8 cellular contexts compared by ENCODE assay signal in the genomic region with DNA sequence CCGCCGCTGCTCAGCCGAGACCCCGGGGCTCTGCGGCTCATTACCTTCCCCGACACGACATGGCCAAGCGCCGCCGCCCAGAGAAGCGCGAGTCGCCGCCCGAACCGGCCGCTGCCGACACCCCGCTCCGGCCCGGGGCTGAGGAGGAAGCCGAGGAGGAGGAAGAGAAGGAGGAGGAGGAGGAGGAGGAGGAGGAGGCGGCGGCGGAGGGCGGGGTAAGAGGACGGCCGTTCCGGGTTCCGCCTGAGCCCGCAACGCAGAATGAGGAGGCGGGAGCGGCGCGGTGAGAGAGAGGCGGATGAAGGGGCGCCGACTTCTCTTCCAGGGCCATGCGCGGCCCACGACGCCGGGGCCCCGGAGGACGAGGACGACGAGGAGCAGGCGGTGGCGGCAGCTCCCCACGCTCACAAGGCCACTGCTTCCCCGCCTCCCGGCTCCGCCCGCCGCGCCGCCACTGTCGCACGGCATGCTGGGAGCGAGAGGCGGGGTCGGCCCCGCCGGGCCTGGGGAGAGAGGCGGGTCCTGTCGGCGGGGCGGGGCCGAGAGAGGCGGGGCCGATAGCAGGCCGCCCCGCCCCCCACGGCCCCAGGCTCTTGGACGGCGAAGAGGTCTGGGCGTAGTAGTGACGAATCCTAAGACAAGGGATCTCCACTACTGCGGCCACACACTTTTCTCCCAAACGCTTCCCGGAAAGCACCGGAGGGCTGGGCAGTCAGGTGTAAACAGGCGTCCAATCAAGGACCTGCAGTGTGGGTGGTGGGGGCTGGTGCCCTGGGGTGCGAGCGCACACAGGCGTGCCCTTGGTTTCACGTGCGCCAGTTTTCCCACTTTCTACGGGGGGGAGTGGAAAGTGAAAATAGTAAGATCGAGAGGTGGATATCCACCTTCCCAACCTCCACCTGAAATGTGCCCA.
DNase-seq lines count a peak whose midpoint lies in the region; ATAC-seq and TF ChIP-seq lines count a peak whose summit lies in the region.
"Not testable (repeated sequence)": the region's sequence is repeated elsewhere in the genome, so short reads cannot be mapped to it uniquely, and the experiment has no call there.

No MANE protein-coding gene starts in this region.

- CTCF ChIA-PET in Caco-2 (lab: Charles Lee) = not testable (repeated sequence)

- H3K9ac ChIP-seq in HUES48 (ENCODE audit: low read depth, low read length) (peak overlapping the region; percentile 86; the same call in 1 of the 2 replicates), OCI-LY1 (ENCODE audit: low read length) (peak overlapping the region; percentile 51)

- intact Hi-C loops in Caco-2 (cut with micrococcal nuclease; ENCODE audit: unreplicated experiment) = not testable (repeated sequence)

- H3K36me3 Mint-ChIP-seq in Caco-2 (ENCODE audit: insufficient read depth, unreplicated experiment) = peaks cover 21% of the 10 kb centered on the region

- not testable (repeated sequence) for H3K27me3 ChIP-seq in Caco-2 (replicated peaks; ENCODE audit: control insufficient read depth, insufficient read depth, low read length); HUES48 (ENCODE audit: control insufficient read depth, insufficient read depth, low read length); OCI-LY1 (ENCODE audit: insufficient read depth, low read length)

- H3K27me3 Mint-ChIP-seq in Caco-2 (ENCODE audit: insufficient read depth, unreplicated experiment) = not testable (repeated sequence)

- BruUV-seq in Caco-2 (replicated peaks; lab: Mats Ljungman, UMichigan) = not testable (repeated sequence)

- peak overlapping the region; percentile 93 for H3K27ac Mint-ChIP-seq in Caco-2 (ENCODE audit: unreplicated experiment)

- H3K36me3 ChIP-seq in Caco-2 (ENCODE audit: control insufficient read depth, insufficient read depth, low read length); HUES48 (ENCODE audit: control insufficient read depth, insufficient read depth, low read length); OCI-LY1 (ENCODE audit: insufficient read depth, low read length): not testable (repeated sequence)

- peak; percentile 69 for ATAC-seq in GM21423 (IDR thresholded peaks at IDR 0.05; ENCODE audit: unreplicated experiment)

- H3K4me2 ChIP-seq in OCI-LY1 (ENCODE audit: low read length) = peak overlapping the region; percentile 63

- not testable (repeated sequence) for H3K9me3 ChIP-seq in Caco-2; HUES48 (ENCODE audit: control insufficient read depth, insufficient read depth, low read length); OCI-LY1 (ENCODE audit: low read length)

- H3K27ac ChIP-seq in HUES48 (ENCODE audit: low read depth, low read length) (peak overlapping the region; percentile 95), OCI-LY1 (ENCODE audit: low read depth, low read length, poor library complexity, severe bottlenecking) (peak overlapping the region; percentile 55)

- H3K4me3 Mint-ChIP-seq in Caco-2 (ENCODE audit: unreplicated experiment) = peak overlapping the region; percentile 93

- H3K4me3 ChIP-seq in Caco-2 (ENCODE audit: low read depth, low read length) (peak overlapping the region; percentile 57), HUES48 (ENCODE audit: low read depth, low read length) (peak overlapping the region; percentile 89), OCI-LY1 (ENCODE audit: low read depth, low read length, poor library complexity, severe bottlenecking) (peak overlapping the region; percentile 69), epithelial cell of esophagus (ENCODE audit: low read length) (peak overlapping the region; percentile 55)

- H3K9me3 Mint-ChIP-seq in Caco-2 (ENCODE audit: unreplicated experiment) = not testable (repeated sequence)

- H4K20me1 ChIP-seq in OCI-LY1 (ENCODE audit: insufficient read depth, low read length) = not testable (repeated sequence)

- TF ChIP-seq CTCF in Caco-2 (IDR thresholded peaks at IDR 0.05; ENCODE audit: insufficient read depth in 1 of 2, low read depth in 1 of 2, low read length in 1 of 2, severe bottlenecking in 1 of 2, unreplicated experiment in 1 of 2); OCI-LY1 (IDR thresholded peaks at IDR 0.05; ENCODE audit: low read length); epithelial cell of esophagus (IDR thresholded peaks at IDR 0.05; ENCODE audit: insufficient read depth, low read depth, low read length, missing control alignments): not testable (repeated sequence)

- peak; percentile 90 to 93 for DNase-seq in Caco-2
- DNase-seq in activated T-cell treated with anti-CD3 and anti-CD28 coated beads for 24 hours (ENCODE audit: low read depth) = peak; percentile 82
- peak; percentile 95 for DNase-seq in epithelial cell of esophagus (ENCODE audit: low read depth)
- DNase-seq in middle frontal gyrus (ENCODE audit: extremely low spot score, low spot score) = peak; percentile 77
- peak; percentile 79 to 87 for DNase-seq in stimulated activated CD8-positive, alpha-beta memory T cell treated with anti-CD3 and anti-CD28 coated beads, Interleukin-15, amount 100 ng/mL, for 48 hours (ENCODE audit: low read depth in 2 of 2)

- H3K4me1 Mint-ChIP-seq in Caco-2 (ENCODE audit: low read depth, unreplicated experiment) = not testable (repeated sequence)

- H3K9me2 ChIP-seq in OCI-LY1 (ENCODE audit: low read depth, low read length) = not testable (repeated sequence)

- POLR2A ChIA-PET in Caco-2 (lab: Charles Lee) = interaction anchor here (0.6 kb wide), 1 partner anchor 56 kb away, joined by 4 read pairs; no protein-coding TSS in a partner anchor

- not testable (repeated sequence) for H3F3A ChIP-seq in OCI-LY1 (ENCODE audit: insufficient read depth, low read length)

- H3K79me2 ChIP-seq in OCI-LY1 (ENCODE audit: insufficient read depth, low read length) = peaks cover 24% of the 10 kb centered on the region

- not testable (repeated sequence) for H3K4me1 ChIP-seq in Caco-2; HUES48 (ENCODE audit: control insufficient read depth, insufficient read depth, low read length)
- H3K4me1 ChIP-seq in OCI-LY1 (ENCODE audit: insufficient read depth, low read length, severe bottlenecking) = peaks cover 39% of the 10 kb centered on the region

- not testable (repeated sequence) for H2AFZ ChIP-seq in OCI-LY1 (ENCODE audit: low read length)

Comparison
In these comparisons a context has a peak if more than half of its experiments do, and no peak if none do; other contexts are left out.
1. Peak in every context shown above with its lines: DNase-seq, ATAC-seq, H3K4me3 ChIP-seq and H3K27ac ChIP-seq.